ENCODE assay signal across 8 cellular contexts in the genomic region with DNA sequence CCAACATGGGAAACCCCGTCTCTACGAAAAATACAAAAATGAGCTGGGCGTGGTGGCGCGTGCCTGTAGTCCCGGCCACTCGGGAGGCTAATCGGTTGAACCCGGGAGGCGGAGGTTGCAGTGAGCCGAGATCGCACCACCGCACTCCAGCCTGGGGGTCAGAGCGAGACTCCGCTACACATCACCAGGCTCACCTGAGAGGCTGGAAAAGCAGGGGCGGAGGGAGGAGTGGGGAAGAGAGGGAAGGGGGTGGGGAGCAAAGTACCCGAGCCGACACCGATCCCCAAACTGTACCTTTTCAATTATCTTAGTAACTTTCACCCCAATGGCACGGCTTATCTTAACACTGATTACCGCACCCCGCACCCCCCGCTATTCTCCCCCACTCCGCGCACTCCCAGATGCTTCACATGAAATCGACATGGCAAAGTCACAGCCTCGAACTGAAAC. TPM values are rescaled to one million over a fixed set of nuclear protein-coding genes. Genes with fewer than 3 reads are reported as not detected.
DNase-seq lines count a peak whose midpoint lies in the region; ATAC-seq and TF ChIP-seq lines count a peak whose summit lies in the region.

No MANE protein-coding gene starts in this region.

- H3K4me1 ChIP-seq in HUES48 (ENCODE audit: control insufficient read depth, insufficient read depth, low read length) (0 out of 2 replicates have a peak, but pooled peaks cover 2% of the 10 kb centered on the region), smooth muscle cell (ENCODE audit: low read depth) (peaks cover 4% of the 10 kb centered on the region)

- H3K9me3 ChIP-seq in HUES48 (ENCODE audit: control insufficient read depth, insufficient read depth, low read length) (no peaks in the 10 kb centered on the region), smooth muscle cell (replicated peaks; ENCODE audit: low read depth) (no peaks in the 10 kb centered on the region)

- H3K27ac Mint-ChIP-seq in activated T-helper 2 cell treated with anti-CD3 and anti-CD28 coated beads, Interferon-gamma antibody, Interleukin-2, Interleukin-4, amounts not matched to agents 10 μg/mL and 5 μg/mL and 100 μg/mL, durations not matched to agents 14 hours and 24 hours and 36 hours, result no peak overlapping the region

- no peak for TF ChIP-seq POLR2A in GM18505 (IDR thresholded peaks at IDR 0.05; ENCODE audit: borderline replicate concordance, extremely low read depth, insufficient read depth, insufficient read length)

- H3K79me2 ChIP-seq in smooth muscle cell (ENCODE audit: low read depth), result no peaks in the 10 kb centered on the region

- H3K4me1 Mint-ChIP-seq in activated T-helper 2 cell treated with anti-CD3 and anti-CD28 coated beads, Interferon-gamma antibody, Interleukin-2, Interleukin-4, amounts not matched to agents 10 μg/mL and 5 μg/mL and 100 μg/mL, durations not matched to agents 14 hours and 24 hours and 36 hours (ENCODE audit: low read depth), result peaks cover 4% of the 10 kb centered on the region

- no peaks in the 10 kb centered on the region for H3K36me3 ChIP-seq in HUES48 (ENCODE audit: control insufficient read depth, insufficient read depth, low read length)
- no peaks in the 10 kb centered on the region for H3K36me3 ChIP-seq in smooth muscle cell (ENCODE audit: low read depth)

- H3F3A ChIP-seq in smooth muscle cell (ENCODE audit: low read depth), result no peaks in the 10 kb centered on the region

- H3K27me3 ChIP-seq in HUES48 (ENCODE audit: control insufficient read depth, insufficient read depth, low read length) (no peaks in the 10 kb centered on the region; the same call in 1 of the 2 replicates), smooth muscle cell (ENCODE audit: low read depth) (no peaks in the 10 kb centered on the region)

- no peak overlapping the region for H3K9ac ChIP-seq in HUES48 (ENCODE audit: low read depth, low read length)
- H3K9ac ChIP-seq in smooth muscle cell (ENCODE audit: low read depth), result no peak overlapping the region

- intact Hi-C loops in activated T-helper 2 cell treated with anti-CD3 and anti-CD28 coated beads, Interferon-gamma antibody, Interleukin-2, Interleukin-4, amounts not matched to agents 10 μg/mL and 5 μg/mL and 100 μg/mL, durations not matched to agents 14 hours and 24 hours and 36 hours (cut with micrococcal nuclease), result loop anchor here (2.0 kb wide), 1 partner anchor 44 kb away; no protein-coding TSS in a partner anchor

- H3K4me2 ChIP-seq in smooth muscle cell, result peak overlapping the region; percentile 99

- H4K20me1 ChIP-seq in smooth muscle cell (ENCODE audit: low read depth), result no peaks in the 10 kb centered on the region

- peak overlapping the region; percentile 62 for H3K4me3 ChIP-seq in HUES48 (ENCODE audit: low read depth, low read length)
- H3K4me3 ChIP-seq in iPS-11a (ENCODE audit: low read depth, low read length), result peak overlapping the region; percentile 39
- H3K4me3 ChIP-seq in smooth muscle cell, result peak overlapping the region; percentile 76

- TF ChIP-seq CTCF in smooth muscle cell (IDR thresholded peaks at IDR 0.05; ENCODE audit: borderline replicate concordance, insufficient read depth, poor library complexity, severe bottlenecking), result no peak

- peak overlapping the region; percentile 60 for H3K4me3 Mint-ChIP-seq in activated T-helper 2 cell treated with anti-CD3 and anti-CD28 coated beads, Interferon-gamma antibody, Interleukin-2, Interleukin-4, amounts not matched to agents 10 μg/mL and 5 μg/mL and 100 μg/mL, durations not matched to agents 14 hours and 24 hours and 36 hours (ENCODE audit: low read depth)

- H2AFZ ChIP-seq in smooth muscle cell (ENCODE audit: low read depth), result no peak overlapping the region

- WGBS in smooth muscle cell (ENCODE audit: low lambda C conversion rate), result 59% methylated on average over 26 of the region's 27 CpGs

- no peak for ATAC-seq in GM18505 (IDR thresholded peaks at IDR 0.05; ENCODE audit: unreplicated experiment)
- no peak for ATAC-seq in HG03039 (IDR thresholded peaks at IDR 0.05; ENCODE audit: unreplicated experiment)

- no peak overlapping the region for H3K27ac ChIP-seq in HUES48 (ENCODE audit: low read depth, low read length)
- H3K27ac ChIP-seq in smooth muscle cell (ENCODE audit: low read depth), result no peak overlapping the region

- peaks cover 43% of the 10 kb centered on the region for H3K27me3 Mint-ChIP-seq in activated T-helper 2 cell treated with anti-CD3 and anti-CD28 coated beads, Interferon-gamma antibody, Interleukin-2, Interleukin-4, amounts not matched to agents 10 μg/mL and 5 μg/mL and 100 μg/mL, durations not matched to agents 14 hours and 24 hours and 36 hours (ENCODE audit: low read depth)

- no peaks in the 10 kb centered on the region for H3K36me3 Mint-ChIP-seq in activated T-helper 2 cell treated with anti-CD3 and anti-CD28 coated beads, Interferon-gamma antibody, Interleukin-2, Interleukin-4, amounts not matched to agents 10 μg/mL and 5 μg/mL and 100 μg/mL, durations not matched to agents 14 hours and 24 hours and 36 hours (ENCODE audit: low read depth)

- DNase-seq in activated T-helper 2 cell treated with anti-CD3 and anti-CD28 coated beads, Interferon-gamma antibody, Interleukin-2, Interleukin-4, amounts not matched to agents 10 μg/mL and 5 μg/mL and 100 μg/mL, durations not matched to agents 14 hours and 24 hours and 36 hours (ENCODE audit: low spot score), result no peak
- DNase-seq in smooth muscle cell (lab: John Stamatoyannopoulos, UW; ENCODE audit: unreplicated experiment), result no peak
- no peak for DNase-seq in NCI-H2171 treated with DMSO at 0.1 percent for 48 hours (lab: John Stamatoyannopoulos, UW)
- no peak for DNase-seq in SKM-1 (lab: John Stamatoyannopoulos, UW; ENCODE audit: unreplicated experiment)

- no peaks in the 10 kb centered on the region for H3K9me3 Mint-ChIP-seq in activated T-helper 2 cell treated with anti-CD3 and anti-CD28 coated beads, Interferon-gamma antibody, Interleukin-2, Interleukin-4, amounts not matched to agents 10 μg/mL and 5 μg/mL and 100 μg/mL, durations not matched to agents 14 hours and 24 hours and 36 hours

RNA-seq across cellular contexts. Expression of a gene that starts 46.4 kb away (rescaled TPM):
- total RNA-seq in activated T-helper 2 cell treated with anti-CD3 and anti-CD28 coated beads, Interferon-gamma antibody, Interleukin-2, Interleukin-4, amounts not matched to agents 10 μg/mL and 5 μg/mL and 100 μg/mL, durations not matched to agents 14 hours and 24 hours and 36 hours, result 0.46 and 0.55 TPM in 2 replicates
- 3.0 and 4.9 TPM in 2 replicates for total RNA-seq in smooth muscle cell
- 1.3 and 2.6 TPM in 2 replicates for polyA plus RNA-seq in smooth muscle cell

RNA-seq across cellular contexts. Expression of a gene that starts 50.9 kb away (rescaled TPM):
- total RNA-seq in activated T-helper 2 cell treated with anti-CD3 and anti-CD28 coated beads, Interferon-gamma antibody, Interleukin-2, Interleukin-4, amounts not matched to agents 10 μg/mL and 5 μg/mL and 100 μg/mL, durations not matched to agents 14 hours and 24 hours and 36 hours, result not detected in 2 replicates
- total RNA-seq in smooth muscle cell, result not detected in 2 replicates
- not detected in 2 replicates for polyA plus RNA-seq in smooth muscle cell
